8 cellular contexts compared by ENCODE assay signal in genomic region chr7:23597908-23598224, GRCh38. TPM values are rescaled to one million over a fixed set of nuclear protein-coding genes. Genes with fewer than 3 reads are reported as not detected.
A peak's percentile ranks its signal among the peaks of the same experiment; 100 is the strongest.
DNase-seq lines count a peak whose midpoint lies in the region; ATAC-seq and TF ChIP-seq lines count a peak whose summit lies in the region.

No MANE protein-coding gene starts in this region.

- peak in 1 of 2 donors; percentile 0 for ATAC-seq in activated T-cell treated with anti-CD3 and anti-CD28 coated beads, Interleukin-2, amount 50 U/mL, for 4 hours

- peaks cover 63% of the 10 kb centered on the region for H3K4me1 Mint-ChIP-seq in activated T-cell treated with anti-CD3 and anti-CD28 coated beads, Interleukin-2, amount 50 U/mL, for 4 hours (ENCODE audit: low read depth)

- H3K4me2 ChIP-seq in MM.1S (ENCODE audit: low read depth, low read length), result peak overlapping the region; percentile 86

- peaks cover 9% of the 10 kb centered on the region; the same call in 1 of the 2 replicates for H3K4me1 ChIP-seq in MM.1S (ENCODE audit: low read length)
- no peaks in the 10 kb centered on the region for H3K4me1 ChIP-seq in colonic mucosa
- H3K4me1 ChIP-seq in muscle layer of colon (ENCODE audit: insufficient read depth, low read length), result peaks cover 17% of the 10 kb centered on the region

- H3F3A ChIP-seq in MM.1S (ENCODE audit: insufficient read depth, low read length), result peaks cover 11% of the 10 kb centered on the region

- H3K79me2 ChIP-seq in MM.1S (ENCODE audit: low read length), result 0 out of 2 replicates have a peak, but pooled peaks cover 4% of the 10 kb centered on the region

- peak overlapping the region; percentile 87 for H3K4me3 Mint-ChIP-seq in activated T-cell treated with anti-CD3 and anti-CD28 coated beads, Interleukin-2, amount 50 U/mL, for 4 hours

- H3K4me3 ChIP-seq in MM.1S (ENCODE audit: low read length) (peak overlapping the region; percentile 78), colonic mucosa (peak overlapping the region; percentile 75), muscle layer of colon (ENCODE audit: low read depth in 1 of 2, low read length in 2 of 2) (peak overlapping the region; percentile 63 to 69)

- H2AFZ ChIP-seq in MM.1S (ENCODE audit: low read length), result peak overlapping the region; percentile 92

- TF ChIP-seq CTCF in MM.1S (IDR thresholded peaks at IDR 0.05; ENCODE audit: low read length) (no peak), colonic mucosa (IDR thresholded peaks at IDR 0.05) (no peak)

- H3K9me3 ChIP-seq in MM.1S (replicated peaks; ENCODE audit: insufficient read depth, low read length) (no peaks in the 10 kb centered on the region), colonic mucosa (no peaks in the 10 kb centered on the region), muscle layer of colon (ENCODE audit: low read length) (no peaks in the 10 kb centered on the region)

- H3K9me3 Mint-ChIP-seq in activated T-cell treated with anti-CD3 and anti-CD28 coated beads, Interleukin-2, amount 50 U/mL, for 4 hours, result no peaks in the 10 kb centered on the region

- no peaks in the 10 kb centered on the region for H3K27me3 Mint-ChIP-seq in activated T-cell treated with anti-CD3 and anti-CD28 coated beads, Interleukin-2, amount 50 U/mL, for 4 hours (ENCODE audit: low read depth)

- peak overlapping the region; percentile 51; the same call in 1 of the 2 replicates for H3K9ac ChIP-seq in MM.1S (ENCODE audit: low read length)
- H3K9ac ChIP-seq in colonic mucosa (ENCODE audit: low read depth in 2 of 2, low read length in 2 of 2), result peak overlapping the region; percentile 72 to 75
- peak overlapping the region; percentile 82 for H3K9ac ChIP-seq in muscle layer of colon (ENCODE audit: low read length)

- no peaks in the 10 kb centered on the region for H3K27me3 ChIP-seq in MM.1S (replicated peaks; ENCODE audit: insufficient read depth, low read length)
- H3K27me3 ChIP-seq in colonic mucosa, result no peaks in the 10 kb centered on the region
- no peaks in the 10 kb centered on the region for H3K27me3 ChIP-seq in muscle layer of colon (ENCODE audit: control insufficient read depth in 1 of 2, insufficient read depth in 2 of 2, low read length in 2 of 2)

- H3K36me3 Mint-ChIP-seq in activated T-cell treated with anti-CD3 and anti-CD28 coated beads, Interleukin-2, amount 50 U/mL, for 4 hours (ENCODE audit: insufficient read depth), result peaks cover 5% of the 10 kb centered on the region

- no peaks in the 10 kb centered on the region for H3K9me2 ChIP-seq in MM.1S (replicated peaks; ENCODE audit: insufficient read depth, low read length)

- H4K20me1 ChIP-seq in MM.1S (ENCODE audit: insufficient read depth, low read length), result no peaks in the 10 kb centered on the region

- intact Hi-C loops in colonic mucosa (cut with DNase I), result no loop called here

- DNase-seq in activated T-cell treated with anti-CD3 and anti-CD28 coated beads, Interleukin-2, amount 50 U/mL, for 4 hours, result no peak
- DNase-seq in activated T-cell treated with anti-CD3 and anti-CD28 coated beads, Interleukin-2, amount 50 U/mL, for 48 hours, result no peak
- DNase-seq in MM.1S, result no peak
- peak; percentile 32 for DNase-seq in colonic mucosa
- DNase-seq in stimulated activated CD4-positive, alpha-beta T cell treated with anti-CD3 and anti-CD28 coated beads, Interleukin-4, amount 100 ng/mL, for 1 hour, result no peak
- no peak for DNase-seq in COLO668 (lab: John Stamatoyannopoulos, UW; ENCODE audit: unreplicated experiment)
- DNase-seq in NCI-H1417 (lab: John Stamatoyannopoulos, UW), result no peak

- H3K36me3 ChIP-seq in MM.1S (replicated peaks; ENCODE audit: insufficient read depth, low read length) (no peaks in the 10 kb centered on the region), colonic mucosa (no peaks in the 10 kb centered on the region), muscle layer of colon (ENCODE audit: insufficient read depth, low read length) (no peaks in the 10 kb centered on the region)

- H3K27ac ChIP-seq in MM.1S (ENCODE audit: low read length) (peak overlapping the region; percentile 60; the same call in 1 of the 2 replicates), colonic mucosa (peak overlapping the region; percentile 92), muscle layer of colon (ENCODE audit: low read depth, low read length) (peak overlapping the region; percentile 83)

RNA-seq across cellular contexts. Expression of gene CCDC126, which starts 0.7 kb away (rescaled TPM):
- total RNA-seq in activated T-cell treated with anti-CD3 and anti-CD28 coated beads, Interleukin-2, amount 50 U/mL, for 4 hours, result 1 to 10 TPM; 6.6 to 9.5 (median 6.6) TPM
- 10 to 100 TPM in 1 of 2 donors, 1 to 10 TPM in 1; 7.6 to 10.6 TPM for total RNA-seq in colonic mucosa
